In the genomic region with DNA sequence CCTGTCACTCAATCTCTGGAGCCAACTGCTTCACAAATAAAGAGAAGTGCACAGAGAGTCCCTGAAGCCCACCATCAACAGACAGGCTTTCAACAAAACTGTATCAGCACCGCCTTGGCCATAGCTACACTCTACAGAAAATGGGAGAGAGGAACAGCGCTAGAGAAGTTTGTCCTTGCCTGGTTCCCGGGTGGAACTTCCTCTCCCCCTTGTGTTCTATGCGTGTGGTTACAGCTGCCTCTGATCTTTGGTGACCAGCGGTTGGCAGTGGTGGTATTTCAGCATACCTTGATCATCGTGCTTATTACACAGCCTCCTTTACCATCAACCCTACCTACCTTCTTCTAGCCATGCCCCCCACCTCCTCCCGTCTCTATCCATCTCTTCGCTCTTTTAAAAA, we compare ENCODE assay signal across 9 cellular contexts.
A peak's percentile ranks its signal among the peaks of the same experiment; 100 is the strongest.
DNase-seq lines count a peak whose midpoint lies in the region; ATAC-seq, FAIRE-seq and TF ChIP-seq lines count a peak whose summit lies in the region.
"Had no signal": no experiment of that assay in that cellular context is flagged by ENCODE, and none has a peak within 500 bp of the region (broad histone marks: within the 10 kb centered on the region; RNA-seq: fewer than 3 reads in every experiment).

No MANE protein-coding gene starts in this region.

- H3K4me3 ChIP-seq in A549 (no peak overlapping the region), gastrocnemius medialis (no peak overlapping the region)
- H3K4me3 ChIP-seq: SJCRH30 had no signal

- in situ Hi-C loops in gastrocnemius medialis (cut with MboI; ENCODE audit: low sequenced_read_pairs in 4 of 4), result loop anchor here in 1 of 4 donors (10.0 kb wide), 1 partner anchor 389 kb away; no protein-coding TSS in a partner anchor

- H3K9me3 ChIP-seq in A549, result no peaks in the 10 kb centered on the region
- H3K9me3 ChIP-seq in gastrocnemius medialis, result no peaks in the 10 kb centered on the region
- H3K9me3 ChIP-seq: SJCRH30 had no signal

- CTCF ChIA-PET in A549 (lab: Yijun Ruan, JAX), result interaction anchor here (0.8 to 6.8 kb wide), 5 partner anchors 10 to 385 kb away, joined by 3 to 44 read pairs (median 6); no protein-coding TSS in a partner anchor

- POLR2A ChIA-PET in A549 (lab: Yijun Ruan, JAX), result no interaction called here

- peak; percentile 43 to 54 for TF ChIP-seq RAD21 in A549 (conservative IDR thresholded peaks at IDR 0.05 in 1 of 2, IDR thresholded peaks at IDR 0.05 in 1 of 2)

- peaks cover 3 to 10% (median 6%) of the 10 kb centered on the region in 3 donors for H3K27me3 ChIP-seq in gastrocnemius medialis

- DNase-seq in A549 (ENCODE audit: low read depth in 1 of 2, low spot score in 1 of 2), result peak; percentile 23 to 29
- peak; percentile 66 for DNase-seq in SW480 (ENCODE audit: low spot score)
- DNase-seq in iPS-NIHi11 (ENCODE audit: low spot score), result peak; percentile 35
- no peak for DNase-seq in gastrocnemius medialis
- DNase-seq in activated CD4-positive, alpha-beta T cell treated with anti-CD3 and anti-CD28 coated beads, Interleukin-2, amount 50 U/mL, for 4 hours, result no peak

- ATAC-seq in A549 (peak; percentile 79 to 87; a peak in 5 of 6 replicates), gastrocnemius medialis (no peak), HG03521 (IDR thresholded peaks at IDR 0.05; ENCODE audit: unreplicated experiment) (no peak), GM21576 (IDR thresholded peaks at IDR 0.05; ENCODE audit: unreplicated experiment) (no peak)

- peak overlapping the region; percentile 2; the same call in 1 of the 3 replicates for H3K4me2 ChIP-seq in A549

- H3K4me1 ChIP-seq in A549 (no peaks in the 10 kb centered on the region), gastrocnemius medialis (peaks cover 0 to 11% of the 10 kb centered on the region in 2 donors)
- H3K4me1 ChIP-seq: SJCRH30 had no signal

- WGBS in A549 (ENCODE audit: missing lambda C conversion rate), result 3% methylated on average over 8 of the region's 8 CpGs

- no peak overlapping the region for H3K27ac ChIP-seq in A549
- H3K27ac ChIP-seq in gastrocnemius medialis, result no peak overlapping the region
- H3K27ac ChIP-seq: SJCRH30 had no signal

- TF ChIP-seq POLR2A in A549 (IDR thresholded peaks at IDR 0.05; ENCODE audit: low read length), result no peak
- TF ChIP-seq POLR2A in gastrocnemius medialis (IDR thresholded peaks at IDR 0.05), result no peak

- FAIRE-seq in A549 (lab: Jason Lieb, UNC), result no peak

- no peak for TF ChIP-seq EP300 in A549 (IDR thresholded peaks at IDR 0.05)

- peak; percentile 32; the same call in 2 of the 3 replicates for TF ChIP-seq CTCF in A549 (IDR thresholded peaks at IDR 0.05)
- TF ChIP-seq CTCF in GM12874 (IDR thresholded peaks at IDR 0.05; ENCODE audit: insufficient read depth, low read depth, low read length), result 0 out of 2 replicates have a peak, but pooled peaks have one; percentile 24
- peak in 2 of 5 experiments; percentile 20 to 32 for TF ChIP-seq CTCF in gastrocnemius medialis (IDR thresholded peaks at IDR 0.05 in 4 of 5, conservative IDR thresholded peaks at IDR 0.05 in 1 of 5)

- intact Hi-C loops in gastrocnemius medialis (cut with DNase I; ENCODE audit: low total_unique reads), result loop anchor here (5.0 kb wide), 1 partner anchor 386 kb away; no protein-coding TSS in a partner anchor

- no peaks in the 10 kb centered on the region for H3K36me3 ChIP-seq in gastrocnemius medialis
- H3K36me3 ChIP-seq: SJCRH30 had no signal

TF ChIP-seq in A549, 52 proteins besides CTCF, POLR2A, EP300 and RAD21:
- TF ChIP-seq NR3C1 (IDR thresholded peaks at IDR 0.05), result no peak
- no peak for TF ChIP-seq MAFK (IDR thresholded peaks at IDR 0.05; ENCODE audit: partially characterized antibody)
- TF ChIP-seq SMC3 (IDR thresholded peaks at IDR 0.05), result 0 out of 3 replicates have a peak, but pooled peaks have one; percentile 19
- TF ChIP-seq TP53 (CRISPR knock-in tag; IDR thresholded peaks at IDR 0.05), result no peak
TF ChIP-seq in A549: peak in this region for 1.

Comparison
In these comparisons a context has a peak if more than half of its experiments do, and no peak if none do; other contexts are left out.
1. ATAC-seq: peak in A549 (2 of 2); none in gastrocnemius medialis (0 of 2), HG03521 (single experiment) and GM21576 (single experiment).
2. DNase-seq: peak in A549 (2 of 2), SW480 (single experiment) and iPS-NIHi11 (single experiment); none in gastrocnemius medialis (0 of 2) and activated CD4-positive, alpha-beta T cell treated with anti-CD3 and anti-CD28 coated beads, Interleukin-2, amount 50 U/mL, for 4 hours (0 of 2).